Comparison of ENCODE assay signal across 13 cellular contexts in the genomic region with DNA sequence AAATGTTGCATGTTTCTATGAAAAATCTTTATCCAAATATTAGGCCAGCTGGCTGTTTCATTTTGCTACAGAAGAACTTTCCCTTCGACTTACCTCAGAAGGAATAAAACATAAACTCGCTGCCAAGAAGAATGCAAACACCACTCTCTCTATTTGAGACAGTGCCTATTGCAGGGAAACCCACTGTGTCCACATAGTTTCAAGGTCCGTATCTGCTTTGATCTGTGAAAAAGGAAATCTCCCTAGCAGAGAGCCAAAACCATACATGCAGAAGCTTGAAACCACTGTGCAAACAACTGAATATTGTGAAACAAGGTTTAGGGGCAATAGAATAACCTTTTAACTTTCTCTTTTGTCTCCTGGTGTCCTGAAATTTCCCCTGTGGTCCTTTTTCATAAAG. TPM values are rescaled to one million over a fixed set of nuclear protein-coding genes. Genes with fewer than 3 reads are reported as not detected.
DNase-seq lines count a peak whose midpoint lies in the region; ATAC-seq and TF ChIP-seq lines count a peak whose summit lies in the region.
"Had no signal": no experiment of that assay in that cellular context is flagged by ENCODE, and none has a peak within 500 bp of the region (broad histone marks: within the 10 kb centered on the region; RNA-seq: fewer than 3 reads in every experiment).

No MANE protein-coding gene starts in this region.

- ATAC-seq in GM21381 (IDR thresholded peaks at IDR 0.05; ENCODE audit: unreplicated experiment) (peak; percentile 80), HG03457 (IDR thresholded peaks at IDR 0.05; ENCODE audit: unreplicated experiment) (peak; percentile 82)

- DNase-seq in GM13976 (ENCODE audit: low spot score) (peak; percentile 31), choroid plexus epithelial cell (ENCODE audit: low read depth) (peak; percentile 71), cerebellum (ENCODE audit: low spot score) (no peak), cardiac septum (ENCODE audit: low spot score) (no peak), NCI-H1694 (lab: John Stamatoyannopoulos, UW) (no peak)
- no peak for DNase-seq in stimulated activated CD4-positive, alpha-beta T cell treated with anti-CD3 and anti-CD28 coated beads, Interleukin-2, amount 100 ng/mL, for 24 hours
- DNase-seq: activated T-cell treated with anti-CD3 and anti-CD28 coated beads, Interleukin-2, amount 50 U/mL, for 24 hours; foreskin fibroblast; NCI-H1417; upper lobe of left lung had no signal

- intact Hi-C loops in cardiac septum (cut with DNase I) = no loop called here

- H3K4me3 ChIP-seq in choroid plexus epithelial cell (ENCODE audit: low read depth, low read length) = no peak overlapping the region
- H3K4me3 ChIP-seq: right atrium auricular region, upper lobe of left lung had no signal

- in situ Hi-C loops in GM13976 (cut with MboI; ENCODE audit: low sequenced_read_pairs, unreplicated experiment) = no loop called here

- no peak for TF ChIP-seq CTCF in GM13976 (IDR thresholded peaks at IDR 0.05; ENCODE audit: borderline replicate concordance, control extremely low read depth, extremely low read depth, insufficient read depth, missing control alignments)
- no peak for TF ChIP-seq CTCF in choroid plexus epithelial cell (conservative IDR thresholded peaks at IDR 0.05; ENCODE audit: low read depth, low read length)

RNA-seq across cellular contexts. Expression of a gene that starts 35.0 kb away (rescaled TPM):
- total RNA-seq in cerebellum (59.7 TPM), cardiac septum (29.2 TPM)

Comparison
In these comparisons a context has a peak if more than half of its experiments do, and no peak if none do; other contexts are left out.
1. DNase-seq: peak in GM13976 (single experiment) and choroid plexus epithelial cell (single experiment); none in cerebellum (single experiment), stimulated activated CD4-positive, alpha-beta T cell treated with anti-CD3 and anti-CD28 coated beads, Interleukin-2, amount 100 ng/mL, for 24 hours (0 of 2), cardiac septum (single experiment) and NCI-H1694 (single experiment).